ENCODE assay signal across 18 cellular contexts in genomic region chr20:62215020-62215990, GRCh38. TPM values are rescaled to one million over a fixed set of nuclear protein-coding genes. Genes with fewer than 3 reads are reported as not detected.
DNase-seq lines count a peak whose midpoint lies in the region; ATAC-seq and TF ChIP-seq lines count a peak whose summit lies in the region.
"Had no signal": no experiment of that assay in that cellular context is flagged by ENCODE, and none has a peak within 500 bp of the region (broad histone marks: within the 10 kb centered on the region; RNA-seq: fewer than 3 reads in every experiment).

No MANE protein-coding gene starts in this region.

- H3K9ac ChIP-seq in BLaER1: 0 out of 2 replicates have a peak overlapping the region, but pooled peaks have one; percentile 19
- peak overlapping the region in 3 of 11 experiments; percentile 9 to 41 (median 23); a peak in 1 of 22 replicates for H3K9ac ChIP-seq in BLaER1 treated with 17β-estradiol and CSF1 and Interleukin-3, amounts not matched to agents 10 nM and 100 nM

- ATAC-seq in GM21367 (IDR thresholded peaks at IDR 0.05; ENCODE audit: unreplicated experiment): no peak
- ATAC-seq: K562 had no signal

- POLR2A ChIA-PET in PC-9 (lab: Charles Lee; ENCODE audit: unreplicated experiment): no interaction called here

- H3K4me3 ChIP-seq in BLaER1 (peak overlapping the region; percentile 12; the same call in 1 of the 2 replicates), LNCaP clone FGC (ENCODE audit: low read depth, low read length) (no peak overlapping the region), PC-9 (no peak overlapping the region)
- H3K4me3 ChIP-seq in BLaER1 treated with 17β-estradiol and CSF1 and Interleukin-3, amounts not matched to agents 10 nM and 100 nM: no peak overlapping the region; a peak in 1 of 20 replicates
- H3K4me3 ChIP-seq: K562, SJSA1 had no signal

- no peaks in the 10 kb centered on the region for H3K9me2 ChIP-seq in PC-9 (ENCODE audit: insufficient read depth)

- peak; percentile 51 for DNase-seq in LNCaP clone FGC (ENCODE audit: low read depth)
- DNase-seq in caudate nucleus (lab: John Stamatoyannopoulos, UW): peak in 25 of 61 donors; percentile 17 to 77 (median 41)
- DNase-seq in NOMO-1 treated with dmso at 0.1 percent for 144 hours (lab: John Stamatoyannopoulos, UW; ENCODE audit: unreplicated experiment): no peak
- no peak for DNase-seq in PC-9
- DNase-seq: ACHN; CD4-positive, alpha-beta T cell; DMS79 treated with DMSO at 0.1 percent for 48 hours; NCI-H1105 treated with DMSO at 0.1 percent for 48 hours; NCI-H187; NCI-H2171; NCI-H774; SW 1271; T-helper 2 cell had no signal

- no peak for TF ChIP-seq CTCF in LNCaP clone FGC (IDR thresholded peaks at IDR 0.05; ENCODE audit: control insufficient read depth, extremely low read depth, insufficient read depth)
- TF ChIP-seq CTCF in PC-9 (conservative IDR thresholded peaks at IDR 0.05): no peak

- H3K9me3 ChIP-seq in BLaER1 (no peaks in the 10 kb centered on the region), PC-9 (ENCODE audit: insufficient read depth, low read depth) (no peaks in the 10 kb centered on the region)
- no peaks in the 10 kb centered on the region for H3K9me3 ChIP-seq in BLaER1 treated with 17β-estradiol and CSF1 and Interleukin-3, amounts not matched to agents 10 nM and 100 nM (replicated peaks in 1 of 11)
- H3K9me3 ChIP-seq: SJSA1 had no signal

- H2AFZ ChIP-seq in PC-9: no peak overlapping the region

- CTCF ChIA-PET in PC-9 (lab: Charles Lee): interaction anchor here (0.6 kb wide), 1 partner anchor 191 kb away, joined by 3 read pairs; no protein-coding TSS in a partner anchor

- intact Hi-C loops in PC-9 (cut with micrococcal nuclease; ENCODE audit: unreplicated experiment): no loop called here

- H3K4me1 ChIP-seq in BLaER1 (peaks cover 79% of the 10 kb centered on the region), PC-9 (replicated peaks; ENCODE audit: insufficient read depth) (no peaks in the 10 kb centered on the region)
- H3K4me1 ChIP-seq in BLaER1 treated with 17β-estradiol and CSF1 and Interleukin-3, amounts not matched to agents 10 nM and 100 nM: peaks cover 13 to 87% (median 68%) of the 10 kb centered on the region in 10 experiments; a peak in 19 of 20 replicates

- H3K27me3 ChIP-seq in BLaER1 (peaks cover 43% of the 10 kb centered on the region), PC-9 (ENCODE audit: insufficient read depth, low read depth) (peaks cover 65% of the 10 kb centered on the region)
- H3K27me3 ChIP-seq in BLaER1 treated with 17β-estradiol and CSF1 and Interleukin-3, amounts not matched to agents 10 nM and 100 nM: peaks cover 31 to 66% (median 44%) of the 10 kb centered on the region in 11 experiments

- no TSS peak for BruUV-seq in PC-9 (replicated peaks; lab: Mats Ljungman, UMichigan)

- H3K27ac ChIP-seq in BLaER1: peak overlapping the region; percentile 67
- H3K27ac ChIP-seq in BLaER1 treated with 17β-estradiol and CSF1 and Interleukin-3, amounts not matched to agents 10 nM and 100 nM: no peak overlapping the region
- peak overlapping the region; percentile 85 for H3K27ac ChIP-seq in caudate nucleus (ENCODE audit: low read depth, low read length)
- no peak overlapping the region for H3K27ac ChIP-seq in PC-9
- H3K27ac ChIP-seq: SJSA1 had no signal

- no peaks in the 10 kb centered on the region for H3K36me3 ChIP-seq in BLaER1
- H3K36me3 ChIP-seq in BLaER1 treated with 17β-estradiol and CSF1 and Interleukin-3, amounts not matched to agents 10 nM and 100 nM: no peaks in the 10 kb centered on the region
- no peaks in the 10 kb centered on the region for H3K36me3 ChIP-seq in PC-9 (ENCODE audit: low read depth)
- H3K36me3 ChIP-seq: SJSA1 had no signal

- H4K20me1 ChIP-seq in BLaER1 (peaks cover 62% of the 10 kb centered on the region), PC-9 (ENCODE audit: insufficient read depth) (peaks cover 6% of the 10 kb centered on the region; the same call in 1 of the 2 replicates)
- H4K20me1 ChIP-seq in BLaER1 treated with 17β-estradiol and CSF1 and Interleukin-3, amounts not matched to agents 10 nM and 100 nM: peaks cover 0 to 88% (median 59%) of the 10 kb centered on the region in 11 experiments; a peak in 20 of 22 replicates

- H3F3A ChIP-seq in PC-9 (ENCODE audit: insufficient read depth, low read depth): peaks cover 4% of the 10 kb centered on the region

- no peaks in the 10 kb centered on the region for H3K79me2 ChIP-seq in PC-9 (ENCODE audit: low read depth)

- H3K4me2 ChIP-seq in BLaER1: peak overlapping the region; percentile 94
- peak overlapping the region in 10 of 11 experiments; percentile 6 to 99 (median 83); a peak in 19 of 22 replicates for H3K4me2 ChIP-seq in BLaER1 treated with 17β-estradiol and CSF1 and Interleukin-3, amounts not matched to agents 10 nM and 100 nM
- no peak overlapping the region for H3K4me2 ChIP-seq in PC-9

RNA-seq across cellular contexts. Expression of gene HRH3, which starts 4.8 kb away (rescaled TPM):
- total RNA-seq in PC-9 (2021): not detected in 2 replicates
- total RNA-seq: CD4-positive, alpha-beta T cell; K562; SJSA1 had no signal

RNA-seq across cellular contexts. Expression of gene OSBPL2, which starts 23.0 kb away (rescaled TPM):
- 84.8 and 90.7 TPM in 2 replicates for total RNA-seq in PC-9 (2021)

RNA-seq across cellular contexts. Expression of gene MTG2, which starts 32.5 kb away (rescaled TPM):
- 58.1 and 62.5 TPM in 2 replicates for total RNA-seq in PC-9 (2021)

Comparison
In these comparisons a context has a peak if more than half of its experiments do, and no peak if none do; other contexts are left out.
1. H3K27ac ChIP-seq: peak in BLaER1 (single experiment) and caudate nucleus (single experiment); none in BLaER1 treated with 17β-estradiol and CSF1 and Interleukin-3, amounts not matched to agents 10 nM and 100 nM (0 of 11) and PC-9 (single experiment).